ENCODE assay signal across 8 cellular contexts in the genomic region with DNA sequence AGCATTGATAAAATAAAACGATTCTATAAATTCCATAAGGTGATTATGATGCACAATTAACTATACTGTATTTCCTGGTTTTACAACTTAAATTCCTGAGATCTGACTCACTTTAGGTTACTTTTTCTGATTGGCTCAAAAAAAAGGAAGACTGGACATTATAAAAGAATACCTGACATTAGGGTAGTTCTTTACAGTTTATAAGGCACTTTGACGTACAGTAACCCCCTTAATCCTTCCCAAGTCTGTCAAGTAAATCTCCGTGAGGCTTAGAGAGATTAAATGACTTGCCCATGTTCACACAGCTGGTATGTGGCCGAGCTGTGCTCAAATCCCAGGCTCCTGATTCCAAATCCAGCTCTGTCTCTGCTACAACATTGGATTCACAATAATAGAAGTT. TPM values are rescaled to one million over a fixed set of nuclear protein-coding genes. Genes with fewer than 3 reads are reported as not detected.
DNase-seq lines count a peak whose midpoint lies in the region; ATAC-seq and TF ChIP-seq lines count a peak whose summit lies in the region.

No MANE protein-coding gene starts in this region.

- no peak for ATAC-seq in GM18873 (IDR thresholded peaks at IDR 0.05; ENCODE audit: low FRiP score, unreplicated experiment)

- TF ChIP-seq CTCF in CD14-positive monocyte (IDR thresholded peaks at IDR 0.05) (no peak), choroid plexus epithelial cell (conservative IDR thresholded peaks at IDR 0.05; ENCODE audit: low read depth, low read length) (no peak), neural cell (IDR thresholded peaks at IDR 0.05; ENCODE audit: poor library complexity, severe bottlenecking) (no peak), GM13977 (IDR thresholded peaks at IDR 0.05; ENCODE audit: extremely low read depth, insufficient read depth, missing control alignments) (no peak)

- DNase-seq in CD14-positive monocyte (ENCODE audit: low spot score) (no peak), M059J (ENCODE audit: low read depth) (peak; percentile 27), choroid plexus epithelial cell (ENCODE audit: low read depth) (peak; percentile 19), NCI-H748 treated with DMSO at 0.1 percent for 48 hours (lab: John Stamatoyannopoulos, UW) (no peak), cortex of kidney (lab: John Stamatoyannopoulos, UW) (no peak), GM13977 (ENCODE audit: low spot score) (no peak)

- in situ Hi-C loops in GM13977 (cut with MboI; ENCODE audit: low pct_unique_long_range_greater_than_20kb, low sequenced_read_pairs, unreplicated experiment) = no loop called here

- peaks cover 7% of the 10 kb centered on the region for H3F3A ChIP-seq in neural cell (ENCODE audit: insufficient read depth, low read length, poor library complexity, severe bottlenecking)

- intact Hi-C loops in CD14-positive monocyte (cut with micrococcal nuclease) = loop anchor here in 1 of 2 donors (5.0 to 10.0 kb wide), 2 partner anchors 53 to 180 kb away; partner anchors contain the start of gene RNF111

- peaks cover 0 to 7% of the 10 kb centered on the region in 2 donors for H3K36me3 Mint-ChIP-seq in CD14-positive monocyte

- peak overlapping the region; percentile 95 for H2AFZ ChIP-seq in neural cell (ENCODE audit: low read depth, low read length)

- H3K27me3 Mint-ChIP-seq in CD14-positive monocyte (ENCODE audit: low read depth in 3 of 3) = no peaks in the 10 kb centered on the region

- peak overlapping the region; percentile 97 to 99 (median 98) for H3K27ac Mint-ChIP-seq in CD14-positive monocyte

- no peak for TF ChIP-seq EP300 in neural cell (conservative IDR thresholded peaks at IDR 0.05; ENCODE audit: poor library complexity, severe bottlenecking)

- H3K9me2 ChIP-seq in neural cell (ENCODE audit: insufficient read depth, low read length) = no peaks in the 10 kb centered on the region

- no peaks in the 10 kb centered on the region for H3K9me3 ChIP-seq in neural cell (ENCODE audit: low read length)

- peak overlapping the region; percentile 96 for H3K9ac ChIP-seq in neural cell (ENCODE audit: low read length)

- TF ChIP-seq RAD21 in neural cell (conservative IDR thresholded peaks at IDR 0.05) = no peak

- H3K27ac ChIP-seq in neural cell (ENCODE audit: low read length) = peak overlapping the region; percentile 92

- H4K20me1 ChIP-seq in neural cell (ENCODE audit: insufficient read depth) = no peaks in the 10 kb centered on the region

- H3K27me3 ChIP-seq in neural cell (ENCODE audit: insufficient read depth, low read depth, low read length) = no peaks in the 10 kb centered on the region

- H3K4me3 ChIP-seq in choroid plexus epithelial cell (ENCODE audit: low read depth, low read length) = no peak overlapping the region
- peak overlapping the region; percentile 94 for H3K4me3 ChIP-seq in neural cell (ENCODE audit: low read length)

- peaks cover 0 to 2% (median 0%) of the 10 kb centered on the region in 7 donors for H3K9me3 Mint-ChIP-seq in CD14-positive monocyte

- H3K4me3 Mint-ChIP-seq in CD14-positive monocyte = peak overlapping the region; percentile 91 to 96

- H3K4me1 Mint-ChIP-seq in CD14-positive monocyte = peaks cover 20% of the 10 kb centered on the region

- H3K4me2 ChIP-seq in neural cell (ENCODE audit: low read length) = peak overlapping the region; percentile 93

- H3K36me3 ChIP-seq in neural cell (ENCODE audit: insufficient read depth, low read length) = no peaks in the 10 kb centered on the region

- peaks cover 32% of the 10 kb centered on the region for H3K79me2 ChIP-seq in neural cell (replicated peaks; ENCODE audit: insufficient read depth, low read length)

TF ChIP-seq in neural cell, 6 proteins besides CTCF, POLR2A, EP300 and RAD21:
- TF ChIP-seq REST (IDR thresholded peaks at IDR 0.05; ENCODE audit: borderline replicate concordance) (no peak), EZH2 (IDR thresholded peaks at IDR 0.05; ENCODE audit: borderline replicate concordance, insufficient read depth, low read length, poor library complexity, severe bottlenecking) (no peak)
TF ChIP-seq in neural cell: peak in this region for 0.

RNA-seq across cellular contexts. Expression of gene SLTM, which starts 1.0 kb away (rescaled TPM):
- polyA plus RNA-seq in CD14-positive monocyte (10 to 100 TPM; 26.5 to 34.3 TPM), neural cell (100 and 124 TPM in 2 replicates)
- 26.0 and 35.1 TPM in 2 replicates for total RNA-seq in M059J (2014; rRNA removed; shearing (Covaris generic))
- 121 and 154 TPM in 2 replicates for polyA minus RNA-seq in neural cell

RNA-seq across cellular contexts. Expression of gene RNF111, which starts 52.9 kb away (rescaled TPM):
- 10 to 100 TPM; 10.2 to 18.2 TPM for polyA plus RNA-seq in CD14-positive monocyte
- 16.7 and 20.9 TPM in 2 replicates for total RNA-seq in M059J (2014; rRNA removed; shearing (Covaris generic))
- 20.8 and 25.8 TPM in 2 replicates for polyA plus RNA-seq in neural cell
- polyA minus RNA-seq in neural cell = 52.1 and 67.0 TPM in 2 replicates

Comparison
In these comparisons a context has a peak if more than half of its experiments do, and no peak if none do; other contexts are left out.
1. DNase-seq: peak in M059J (single experiment) and choroid plexus epithelial cell (single experiment); none in CD14-positive monocyte (single experiment), NCI-H748 treated with DMSO at 0.1 percent for 48 hours (single experiment), cortex of kidney (single experiment) and GM13977 (single experiment).